In genomic region chr11:6351782-6352181, GRCh38 we compare ENCODE assay signal across 21 cellular contexts. TPM values are rescaled to one million over a fixed set of nuclear protein-coding genes. Genes with fewer than 3 reads are reported as not detected.
DNase-seq lines count a peak whose midpoint lies in the region; ATAC-seq and TF ChIP-seq lines count a peak whose summit lies in the region.
"Had no signal": no experiment of that assay in that cellular context is flagged by ENCODE, and none has a peak within 500 bp of the region (broad histone marks: within the 10 kb centered on the region; RNA-seq: fewer than 3 reads in every experiment).

No MANE protein-coding gene starts in this region.

- in situ Hi-C loops in IMR-90 (cut with MboI; ENCODE audit: low sequenced_read_pairs): loop anchor here (5.0 to 25.0 kb wide), 3 partner anchors 104 to 664 kb away; partner anchors contain the start of genes TRIM22 and TRIM5
- in situ Hi-C loops in brain microvascular endothelial cell (cut with HindIII; ENCODE audit: low pct_ligation_motif_present, low sequenced_read_pairs): no loop called here

- H3K36me3 ChIP-seq in IMR-90 (ENCODE audit: control insufficient read depth, insufficient read depth, low read length): no peaks in the 10 kb centered on the region
- H3K36me3 ChIP-seq in brain microvascular endothelial cell (replicated peaks): no peaks in the 10 kb centered on the region
- H3K36me3 ChIP-seq: BLaER1 treated with 17β-estradiol and CSF1 and Interleukin-3, amounts not matched to agents 10 nM and 100 nM; cardiac muscle cell; neural progenitor cell; transverse colon had no signal

- H3K18ac ChIP-seq in IMR-90 (ENCODE audit: low read depth, low read length): no peak overlapping the region

- H3K27me3 ChIP-seq in IMR-90 (ENCODE audit: control insufficient read depth, insufficient read depth, low read length) (no peaks in the 10 kb centered on the region), brain microvascular endothelial cell (replicated peaks) (no peaks in the 10 kb centered on the region)
- H3K27me3 ChIP-seq: BLaER1 treated with 17β-estradiol and CSF1 and Interleukin-3, amounts not matched to agents 10 nM and 100 nM; cardiac muscle cell; neural progenitor cell; transverse colon had no signal

- H4K20me1 ChIP-seq in IMR-90 (ENCODE audit: insufficient read depth, low read length): no peaks in the 10 kb centered on the region
- H4K20me1 ChIP-seq: BLaER1 treated with 17β-estradiol and CSF1 and Interleukin-3, amounts not matched to agents 10 nM and 100 nM had no signal

- no peak for TF ChIP-seq CTCF in IMR-90 (conservative IDR thresholded peaks at IDR 0.05; ENCODE audit: low read depth, low read length)
- TF ChIP-seq CTCF in brain microvascular endothelial cell (IDR thresholded peaks at IDR 0.05; ENCODE audit: low read depth, low read length, missing control alignments): no peak

- H2AK9ac ChIP-seq in IMR-90 (replicated peaks; ENCODE audit: low read depth, low read length, poor library complexity): peak overlapping the region; percentile 56

- peaks cover 6% of the 10 kb centered on the region for H3K4me1 ChIP-seq in IMR-90 (ENCODE audit: control insufficient read depth, insufficient read depth, low read length)
- H3K4me1 ChIP-seq: neural progenitor cell, psoas muscle had no signal

- H3K4me3 ChIP-seq in IMR-90 (ENCODE audit: insufficient read depth, low read depth, low read length) (no peak overlapping the region), brain microvascular endothelial cell (ENCODE audit: low read depth, low read length) (no peak overlapping the region)
- H3K4me3 ChIP-seq: BLaER1 treated with 17β-estradiol and CSF1 and Interleukin-3, amounts not matched to agents 10 nM and 100 nM; cardiac muscle cell; mucosa of descending colon; neural progenitor cell; psoas muscle; skin epidermis; transverse colon had no signal

- no peaks in the 10 kb centered on the region for H3K9me3 ChIP-seq in IMR-90 (ENCODE audit: control insufficient read depth, insufficient read depth, low read length)
- H3K9me3 ChIP-seq: BLaER1 treated with 17β-estradiol and CSF1 and Interleukin-3, amounts not matched to agents 10 nM and 100 nM; mucosa of descending colon; psoas muscle; transverse colon had no signal

- H2BK20ac ChIP-seq in IMR-90 (ENCODE audit: low read depth, low read length): no peak overlapping the region

- CTCF ChIA-PET in IMR-90 (lab: Yijun Ruan, JAX): interaction anchor here (0.8 to 4.8 kb wide), 3 partner anchors 11 to 102 kb away, joined by 3 to 35 read pairs (median 5); no protein-coding TSS in a partner anchor

- H4K8ac ChIP-seq in IMR-90 (ENCODE audit: low read depth in 2 of 2, low read length in 2 of 2): no peak overlapping the region

- no peaks in the 10 kb centered on the region for H3K9me3 Mint-ChIP-seq in activated T-helper 1 cell treated with anti-CD3 and anti-CD28 coated beads, Interleukin-12 subunit alpha, Interleukin-12 subunit beta, Interleukin-2, Interleukin-4 antibody, amounts not matched to agents 30 ng/mL and 10 ng/mL and 1 ng/mL, durations not matched to agents 14 hours and 24 hours and 36 hours
- H3K9me3 Mint-ChIP-seq: T-cell had no signal

- peaks cover 5% of the 10 kb centered on the region; the same call in 1 of the 2 replicates for H3K9me1 ChIP-seq in IMR-90 (ENCODE audit: insufficient read depth, low read length)

- TF ChIP-seq POLR2A in IMR-90 (IDR thresholded peaks at IDR 0.05; ENCODE audit: low read depth, low read length): no peak

- 20% methylated on average over 1 of the region's 4 CpGs; no CpG with 5 or more reads in 1 of the 2 experiments for WGBS in IMR-90 (ENCODE audit: extremely low coverage in 2 of 2, insufficient read length in 1 of 2), 2 experiments

- H3K9ac ChIP-seq in IMR-90 (ENCODE audit: low read depth, low read length): no peak overlapping the region
- H3K9ac ChIP-seq: BLaER1 treated with 17β-estradiol and CSF1 and Interleukin-3, amounts not matched to agents 10 nM and 100 nM; neural progenitor cell had no signal

- no peak overlapping the region for H2BK5ac ChIP-seq in IMR-90 (ENCODE audit: low read depth, low read length, poor library complexity, severe bottlenecking)

- H3K4me2 ChIP-seq in IMR-90 (ENCODE audit: low read depth, low read length): no peak overlapping the region
- H3K4me2 ChIP-seq: BLaER1 treated with 17β-estradiol and CSF1 and Interleukin-3, amounts not matched to agents 10 nM and 100 nM; neural progenitor cell had no signal

- no peak overlapping the region for H3K23ac ChIP-seq in IMR-90 (ENCODE audit: low read depth, low read length)

- H3K56ac ChIP-seq in IMR-90 (ENCODE audit: extremely low read depth, insufficient read depth, low read length): no peak overlapping the region

- ATAC-seq in IMR-90 (ENCODE audit: low read depth): no peak
- ATAC-seq in GM18909 (IDR thresholded peaks at IDR 0.05; ENCODE audit: poor library complexity, unreplicated experiment): no peak
- no peak for ATAC-seq in GM18861 (IDR thresholded peaks at IDR 0.05; ENCODE audit: unreplicated experiment)
- ATAC-seq: mucosa of descending colon, PC-3, psoas muscle, T-cell had no signal

- no peak overlapping the region for H3K4me3 Mint-ChIP-seq in activated T-helper 1 cell treated with anti-CD3 and anti-CD28 coated beads, Interleukin-12 subunit alpha, Interleukin-12 subunit beta, Interleukin-2, Interleukin-4 antibody, amounts not matched to agents 30 ng/mL and 10 ng/mL and 1 ng/mL, durations not matched to agents 14 hours and 24 hours and 36 hours
- H3K4me3 Mint-ChIP-seq: neural progenitor cell, T-cell had no signal

- no peaks in the 10 kb centered on the region for H3K36me3 Mint-ChIP-seq in activated T-helper 1 cell treated with anti-CD3 and anti-CD28 coated beads, Interleukin-12 subunit alpha, Interleukin-12 subunit beta, Interleukin-2, Interleukin-4 antibody, amounts not matched to agents 30 ng/mL and 10 ng/mL and 1 ng/mL, durations not matched to agents 14 hours and 24 hours and 36 hours (ENCODE audit: low read depth)
- H3K36me3 Mint-ChIP-seq: T-cell had no signal

- no peak overlapping the region for H2BK15ac ChIP-seq in IMR-90 (ENCODE audit: low read depth, low read length)

- no peak overlapping the region for H3K14ac ChIP-seq in IMR-90 (replicated peaks; ENCODE audit: low read depth, low read length)

- DNase-seq in activated T-cell treated with anti-CD3 and anti-CD28 coated beads for 48 hours (ENCODE audit: low read depth): peak; percentile 27
- no peak for DNase-seq in activated T-cell treated with anti-CD3 and anti-CD28 coated beads, Interleukin-2, amount 50 U/mL, for 1 hour
- peak; percentile 21 for DNase-seq in IMR-90
- DNase-seq in activated T-helper 1 cell treated with anti-CD3 and anti-CD28 coated beads, Interleukin-12 subunit alpha, Interleukin-12 subunit beta, Interleukin-2, Interleukin-4 antibody, amounts not matched to agents 30 ng/mL and 10 ng/mL and 1 ng/mL, durations not matched to agents 14 hours and 24 hours and 36 hours (ENCODE audit: low spot score): peak; percentile 5
- peak; percentile 29 to 36 for DNase-seq in stimulated activated CD4-positive, alpha-beta T cell treated with anti-CD3 and anti-CD28 coated beads, Interleukin-2, amount 100 ng/mL, for 24 hours
- DNase-seq in brain microvascular endothelial cell: no peak
- DNase-seq: ACHN, mucosa of descending colon, NCI-H187 treated with DMSO at 0.1 percent for 48 hours, NCI-H226, PC-3, psoas muscle, T-cell, transverse colon had no signal

- H3K27ac Mint-ChIP-seq in activated T-helper 1 cell treated with anti-CD3 and anti-CD28 coated beads, Interleukin-12 subunit alpha, Interleukin-12 subunit beta, Interleukin-2, Interleukin-4 antibody, amounts not matched to agents 30 ng/mL and 10 ng/mL and 1 ng/mL, durations not matched to agents 14 hours and 24 hours and 36 hours: peak overlapping the region; percentile 24
- H3K27ac Mint-ChIP-seq: neural progenitor cell, T-cell had no signal

- H3K27ac ChIP-seq in IMR-90 (ENCODE audit: insufficient read depth, low read length) (no peak overlapping the region), brain microvascular endothelial cell (no peak overlapping the region)
- H3K27ac ChIP-seq: BLaER1 treated with 17β-estradiol and CSF1 and Interleukin-3, amounts not matched to agents 10 nM and 100 nM; cardiac muscle cell; neural progenitor cell; psoas muscle; skin epidermis; transverse colon had no signal

- no peak overlapping the region for H2BK120ac ChIP-seq in IMR-90 (ENCODE audit: low read depth, low read length)

- dilution Hi-C loops in IMR-90 (cut with HindIII; ENCODE audit: low sequenced_read_pairs, unreplicated experiment): no loop called here

- intact Hi-C loops in IMR-90 (cut with micrococcal nuclease): loop anchor here (2.0 kb wide), 2 partner anchors 31 to 461 kb away; partner anchors contain the start of gene CAVIN3
- intact Hi-C loops in activated T-helper 1 cell treated with anti-CD3 and anti-CD28 coated beads, Interleukin-12 subunit alpha, Interleukin-12 subunit beta, Interleukin-2, Interleukin-4 antibody, amounts not matched to agents 30 ng/mL and 10 ng/mL and 1 ng/mL, durations not matched to agents 14 hours and 24 hours and 36 hours (cut with micrococcal nuclease): loop anchor here (5.0 to 10.0 kb wide), 4 partner anchors 114 to 757 kb away; partner anchors contain the start of genes CNGA4, OR52N2, TRIM22 and TRIM5

- no peak for TF ChIP-seq RAD21 in IMR-90 (IDR thresholded peaks at IDR 0.05; ENCODE audit: low read length)

- H3K79me1 ChIP-seq in IMR-90 (ENCODE audit: low read depth in 1 of 2, low read length in 2 of 2): no peaks in the 10 kb centered on the region

- H3K4me1 Mint-ChIP-seq in activated T-helper 1 cell treated with anti-CD3 and anti-CD28 coated beads, Interleukin-12 subunit alpha, Interleukin-12 subunit beta, Interleukin-2, Interleukin-4 antibody, amounts not matched to agents 30 ng/mL and 10 ng/mL and 1 ng/mL, durations not matched to agents 14 hours and 24 hours and 36 hours (ENCODE audit: low read depth): peaks cover 6% of the 10 kb centered on the region

- no peak overlapping the region for H4K91ac ChIP-seq in IMR-90 (ENCODE audit: insufficient read depth, low read depth, low read length)

- no peak overlapping the region for H4K5ac ChIP-seq in IMR-90 (ENCODE audit: low read depth, low read length)

- no peaks in the 10 kb centered on the region for H3K27me3 Mint-ChIP-seq in activated T-helper 1 cell treated with anti-CD3 and anti-CD28 coated beads, Interleukin-12 subunit alpha, Interleukin-12 subunit beta, Interleukin-2, Interleukin-4 antibody, amounts not matched to agents 30 ng/mL and 10 ng/mL and 1 ng/mL, durations not matched to agents 14 hours and 24 hours and 36 hours (ENCODE audit: insufficient read depth)

- H2AFZ ChIP-seq in IMR-90 (replicated peaks; ENCODE audit: low read length, poor library complexity): no peak overlapping the region
- H2AFZ ChIP-seq: neural progenitor cell had no signal

- H3K4ac ChIP-seq in IMR-90 (ENCODE audit: low read depth, low read length): no peak overlapping the region

- POLR2A ChIA-PET in IMR-90 (lab: Charles Lee; ENCODE audit: unreplicated experiment): interaction anchor here (0.6 kb wide), 2 partner anchors 34 to 522 kb away, joined by 3 to 4 read pairs; no protein-coding TSS in a partner anchor

- H2AK5ac ChIP-seq in IMR-90 (ENCODE audit: low read depth, low read length): no peak overlapping the region

- no TSS peak for BruUV-seq in IMR-90 (replicated peaks; lab: Mats Ljungman, UMichigan)

RNA-seq across cellular contexts. Expression of gene CAVIN3, which starts 31.5 kb away (rescaled TPM):
- total RNA-seq in IMR-90 (2012; rRNA removed): 112 and 116 TPM in 2 replicates
- 185 and 241 TPM in 2 replicates for polyA plus RNA-seq in IMR-90 (2012; rRNA removed)
- 369 and 427 TPM in 2 replicates for polyA plus RNA-seq in IMR-90 (2012; cell fraction: cytosol; rRNA removed)
- polyA plus RNA-seq in IMR-90 (2012; cell fraction: nucleus; rRNA removed; ENCODE audit: low replicate concordance): 99.2 and 236 TPM in 2 replicates
- 16.5 and 17.2 TPM in 2 replicates for total RNA-seq in activated T-helper 1 cell treated with anti-CD3 and anti-CD28 coated beads, Interleukin-12 subunit alpha, Interleukin-12 subunit beta, Interleukin-2, Interleukin-4 antibody, amounts not matched to agents 30 ng/mL and 10 ng/mL and 1 ng/mL, durations not matched to agents 14 hours and 24 hours and 36 hours
- total RNA-seq: HT1080, PC-3 had no signal

RNA-seq across cellular contexts. Expression of gene SMPD1, which starts 38.5 kb away (rescaled TPM):
- total RNA-seq in IMR-90 (2012; rRNA removed): 17.5 and 19.5 TPM in 2 replicates
- polyA plus RNA-seq in IMR-90 (2012; rRNA removed): 108 and 118 TPM in 2 replicates
- 114 and 118 TPM in 2 replicates for polyA plus RNA-seq in IMR-90 (2012; cell fraction: cytosol; rRNA removed)
- 64.5 and 79.4 TPM in 2 replicates for polyA plus RNA-seq in IMR-90 (2012; cell fraction: nucleus; rRNA removed; ENCODE audit: low replicate concordance)
- 8.5 and 9.4 TPM in 2 replicates for total RNA-seq in activated T-helper 1 cell treated with anti-CD3 and anti-CD28 coated beads, Interleukin-12 subunit alpha, Interleukin-12 subunit beta, Interleukin-2, Interleukin-4 antibody, amounts not matched to agents 30 ng/mL and 10 ng/mL and 1 ng/mL, durations not matched to agents 14 hours and 24 hours and 36 hours

Comparison
In these comparisons a context has a peak if more than half of its experiments do, and no peak if none do; other contexts are left out.
1. DNase-seq: peak in activated T-cell treated with anti-CD3 and anti-CD28 coated beads for 48 hours (single experiment), IMR-90 (single experiment), activated T-helper 1 cell treated with anti-CD3 and anti-CD28 coated beads, Interleukin-12 subunit alpha, Interleukin-12 subunit beta, Interleukin-2, Interleukin-4 antibody, amounts not matched to agents 30 ng/mL and 10 ng/mL and 1 ng/mL, durations not matched to agents 14 hours and 24 hours and 36 hours (single experiment) and stimulated activated CD4-positive, alpha-beta T cell treated with anti-CD3 and anti-CD28 coated beads, Interleukin-2, amount 100 ng/mL, for 24 hours (2 of 2); none in activated T-cell treated with anti-CD3 and anti-CD28 coated beads, Interleukin-2, amount 50 U/mL, for 1 hour (single experiment) and brain microvascular endothelial cell (single experiment).